In genomic region chr12:123114305-123115083, GRCh38 we compare ENCODE assay signal across 13 cellular contexts. TPM values are rescaled to one million over a fixed set of nuclear protein-coding genes. Genes with fewer than 3 reads are reported as not detected.
DNase-seq lines count a peak whose midpoint lies in the region; ATAC-seq, FAIRE-seq and TF ChIP-seq lines count a peak whose summit lies in the region.
"Had no signal": no experiment of that assay in that cellular context is flagged by ENCODE, and none has a peak within 500 bp of the region (broad histone marks: within the 10 kb centered on the region; RNA-seq: fewer than 3 reads in every experiment).

No MANE protein-coding gene starts in this region.

- H3K4me2 ChIP-seq in astrocyte (ENCODE audit: low read length) = peak overlapping the region; percentile 58

- intact Hi-C loops in Calu3 (cut with micrococcal nuclease; ENCODE audit: unreplicated experiment) = no loop called here

- H3K27ac ChIP-seq in astrocyte (ENCODE audit: low read depth, low read length) (no peak overlapping the region), mucosa of rectum (ENCODE audit: low read depth in 2 of 2, low read length in 2 of 2) (peak overlapping the region; percentile 42 to 71), thymus (ENCODE audit: low read depth) (peak overlapping the region; percentile 82)

- H3K27ac Mint-ChIP-seq in activated naive CD4-positive, alpha-beta T cell treated with anti-CD3 and anti-CD28 coated beads, Interleukin-2, amount 10 ng/mL, durations not matched to agents 7 days and 5 days = peak overlapping the region; percentile 61
- H3K27ac Mint-ChIP-seq in astrocyte (ENCODE audit: unreplicated experiment) (no peak overlapping the region), Calu3 (ENCODE audit: unreplicated experiment) (no peak overlapping the region), progenitor cell of endocrine pancreas (no peak overlapping the region)

- H3K79me2 ChIP-seq in astrocyte (ENCODE audit: insufficient read depth, low read length) = no peaks in the 10 kb centered on the region

- peaks cover 57% of the 10 kb centered on the region for H3K4me1 Mint-ChIP-seq in activated naive CD4-positive, alpha-beta T cell treated with anti-CD3 and anti-CD28 coated beads, Interleukin-2, amount 10 ng/mL, durations not matched to agents 7 days and 5 days
- H3K4me1 Mint-ChIP-seq in astrocyte (ENCODE audit: low read depth, unreplicated experiment) (peaks cover 32% of the 10 kb centered on the region), Calu3 (ENCODE audit: low read depth, unreplicated experiment) (no peaks in the 10 kb centered on the region), progenitor cell of endocrine pancreas (ENCODE audit: low read depth) (peaks cover 4% of the 10 kb centered on the region)

- H2AFZ ChIP-seq in astrocyte (ENCODE audit: low read depth, low read length) = no peak overlapping the region

- H3K27me3 Mint-ChIP-seq in activated naive CD4-positive, alpha-beta T cell treated with anti-CD3 and anti-CD28 coated beads, Interleukin-2, amount 10 ng/mL, durations not matched to agents 7 days and 5 days = no peaks in the 10 kb centered on the region
- H3K27me3 Mint-ChIP-seq in astrocyte (ENCODE audit: low read depth, unreplicated experiment) (no peaks in the 10 kb centered on the region), Calu3 (ENCODE audit: unreplicated experiment) (no peaks in the 10 kb centered on the region), progenitor cell of endocrine pancreas (peaks cover 39% of the 10 kb centered on the region)

- H3K36me3 Mint-ChIP-seq in activated naive CD4-positive, alpha-beta T cell treated with anti-CD3 and anti-CD28 coated beads, Interleukin-2, amount 10 ng/mL, durations not matched to agents 7 days and 5 days = peaks cover 8% of the 10 kb centered on the region
- peaks cover 5% of the 10 kb centered on the region for H3K36me3 Mint-ChIP-seq in astrocyte (ENCODE audit: low read depth, unreplicated experiment)
- no peaks in the 10 kb centered on the region for H3K36me3 Mint-ChIP-seq in Calu3 (ENCODE audit: insufficient read depth, unreplicated experiment)
- H3K36me3 Mint-ChIP-seq in progenitor cell of endocrine pancreas (ENCODE audit: insufficient read depth) = no peaks in the 10 kb centered on the region

- H3K36me3 ChIP-seq in astrocyte (ENCODE audit: insufficient read depth, low read length) (no peaks in the 10 kb centered on the region), mucosa of rectum (ENCODE audit: control insufficient read depth in 2 of 2, insufficient read depth in 2 of 2, low read length in 2 of 2) (no peaks in the 10 kb centered on the region), thymus (ENCODE audit: control insufficient read depth, insufficient read depth) (peaks cover 57% of the 10 kb centered on the region)

- TF ChIP-seq CTCF in astrocyte (IDR thresholded peaks at IDR 0.05; ENCODE audit: insufficient read depth, low read depth, low read length) (no peak), Calu3 (IDR thresholded peaks at IDR 0.05; ENCODE audit: unreplicated experiment) (no peak), progenitor cell of endocrine pancreas (IDR thresholded peaks at IDR 0.05; ENCODE audit: unreplicated experiment) (no peak)

- ATAC-seq in GM18519 (IDR thresholded peaks at IDR 0.05; ENCODE audit: low FRiP score, unreplicated experiment) = no peak

- WGBS in thymus = 95% methylated on average over 13 of the region's 13 CpGs

- BruUV-seq in Calu3 (replicated peaks; lab: Mats Ljungman, UMichigan) = no TSS peak

- H3K4me1 ChIP-seq in astrocyte (ENCODE audit: insufficient read depth, low read length) (peaks cover 34% of the 10 kb centered on the region), mucosa of rectum (ENCODE audit: control insufficient read depth in 2 of 2, insufficient read depth in 2 of 2, low read length in 2 of 2) (peaks cover 16 to 21% of the 10 kb centered on the region in 2 donors), thymus (ENCODE audit: control insufficient read depth, insufficient read depth, low read length) (peaks cover 66% of the 10 kb centered on the region)

- H3K4me3 ChIP-seq in astrocyte (ENCODE audit: insufficient read depth, low read depth, low read length) (no peak overlapping the region), mucosa of rectum (ENCODE audit: low read length in 2 of 2) (peak overlapping the region in 1 of 2 donors; percentile 29), thymus (ENCODE audit: low read length) (no peak overlapping the region)

- peak overlapping the region; percentile 10 for H3K4me3 Mint-ChIP-seq in activated naive CD4-positive, alpha-beta T cell treated with anti-CD3 and anti-CD28 coated beads, Interleukin-2, amount 10 ng/mL, durations not matched to agents 7 days and 5 days
- no peak overlapping the region for H3K4me3 Mint-ChIP-seq in astrocyte (ENCODE audit: unreplicated experiment)
- H3K4me3 Mint-ChIP-seq in Calu3 (ENCODE audit: low read depth, unreplicated experiment) = no peak overlapping the region
- H3K4me3 Mint-ChIP-seq in progenitor cell of endocrine pancreas (ENCODE audit: low read depth) = no peak overlapping the region

- FAIRE-seq in astrocyte (lab: Jason Lieb, UNC) = no peak

- H4K20me1 ChIP-seq in astrocyte (ENCODE audit: insufficient read depth, low read length) = peaks cover 52% of the 10 kb centered on the region

- H3K9me3 ChIP-seq in astrocyte (ENCODE audit: insufficient read depth, low read depth, low read length) (no peaks in the 10 kb centered on the region), mucosa of rectum (ENCODE audit: control insufficient read depth in 2 of 2, low read length in 2 of 2) (no peaks in the 10 kb centered on the region), thymus (ENCODE audit: control insufficient read depth) (no peaks in the 10 kb centered on the region)

- CTCF ChIA-PET in activated naive CD4-positive, alpha-beta T cell treated with anti-CD3 and anti-CD28 coated beads, Interleukin-2, amount 10 ng/mL, durations not matched to agents 7 days and 5 days (lab: Charles Lee) = interaction anchor here (1.0 to 1.2 kb wide), 4 partner anchors 8 to 118 kb away, joined by 3 to 5 read pairs (median 4); partner anchors contain the start of gene MPHOSPH9
- CTCF ChIA-PET in Calu3 (lab: Charles Lee) = interaction anchor here (0.9 to 1.1 kb wide), 2 partner anchors 12 kb away, joined by 3 to 4 read pairs; no protein-coding TSS in a partner anchor

- no peaks in the 10 kb centered on the region for H3K27me3 ChIP-seq in astrocyte (ENCODE audit: insufficient read depth, low read length)
- no peaks in the 10 kb centered on the region for H3K27me3 ChIP-seq in mucosa of rectum (ENCODE audit: control insufficient read depth in 2 of 2, insufficient read depth in 2 of 2, low read length in 2 of 2)
- no peaks in the 10 kb centered on the region for H3K27me3 ChIP-seq in thymus (ENCODE audit: control insufficient read depth, insufficient read depth)

- H3K9me3 Mint-ChIP-seq in activated naive CD4-positive, alpha-beta T cell treated with anti-CD3 and anti-CD28 coated beads, Interleukin-2, amount 10 ng/mL, durations not matched to agents 7 days and 5 days = no peaks in the 10 kb centered on the region
- peaks cover 2% of the 10 kb centered on the region for H3K9me3 Mint-ChIP-seq in astrocyte (ENCODE audit: unreplicated experiment)
- no peaks in the 10 kb centered on the region for H3K9me3 Mint-ChIP-seq in Calu3 (ENCODE audit: low read depth, unreplicated experiment)
- no peaks in the 10 kb centered on the region for H3K9me3 Mint-ChIP-seq in progenitor cell of endocrine pancreas (ENCODE audit: low read depth)

- no peak overlapping the region for H3K9ac ChIP-seq in astrocyte (ENCODE audit: low read length)
- H3K9ac ChIP-seq in mucosa of rectum (ENCODE audit: low read depth in 1 of 2, low read length in 2 of 2) = peak overlapping the region in 1 of 2 donors; percentile 13

- DNase-seq in activated naive CD4-positive, alpha-beta T cell treated with anti-CD3 and anti-CD28 coated beads, Interleukin-2, amount 10 ng/mL, durations not matched to agents 7 days and 5 days = no peak
- no peak for DNase-seq in activated naive CD4-positive, alpha-beta T cell (lab: John Stamatoyannopoulos, UW)
- no peak for DNase-seq in astrocyte (ENCODE audit: low read depth)
- DNase-seq in Calu3 = no peak
- DNase-seq in progenitor cell of endocrine pancreas (ENCODE audit: low spot score, unreplicated experiment) = no peak
- DNase-seq: activated CD8-positive, alpha-beta memory T cell treated with anti-CD3 and anti-CD28 coated beads, Interleukin-2, amount 50 U/mL, for 4 hours; central memory CD4-positive, alpha-beta T cell; KG1; mesendoderm; NCI-H2081 had no signal

RNA-seq across cellular contexts. Expression of gene PITPNM2, which starts 36.4 kb away (rescaled TPM):
- total RNA-seq in astrocyte (13.2 and 14.2 TPM in 2 replicates), Calu3 (2022) (7.8 and 8.4 TPM in 2 replicates), progenitor cell of endocrine pancreas (2.1 and 2.6 TPM in 2 replicates)
- polyA plus RNA-seq in thymus = 56.8 TPM
